In the genomic region with DNA sequence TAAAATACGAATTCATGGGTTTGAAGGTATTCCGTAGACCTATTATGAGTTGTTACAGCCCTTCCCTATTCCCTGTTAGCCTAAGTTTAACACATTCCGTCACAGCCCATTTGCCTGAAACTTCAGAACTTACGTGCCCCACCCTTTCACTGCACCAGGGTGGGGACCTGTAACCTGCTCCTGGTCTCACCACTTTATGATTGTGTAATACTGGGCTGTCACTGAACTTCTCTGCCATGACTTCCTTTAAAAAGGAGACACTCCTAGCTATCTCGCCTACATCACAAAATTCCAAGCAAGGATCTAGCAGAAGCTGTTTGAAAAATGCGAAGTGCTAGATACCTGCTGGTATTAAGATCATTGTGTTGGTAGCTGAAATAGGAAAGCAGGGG, we compare ENCODE assay signal across 1 cellular context.
TF ChIP-seq lines count a peak whose summit lies in the region.

No MANE protein-coding gene starts in this region.

TF ChIP-seq in GM23338, 12 proteins besides CTCF, POLR2A, EP300 and RAD21 (continued from another document):
- TF ChIP-seq, protein P1, sequence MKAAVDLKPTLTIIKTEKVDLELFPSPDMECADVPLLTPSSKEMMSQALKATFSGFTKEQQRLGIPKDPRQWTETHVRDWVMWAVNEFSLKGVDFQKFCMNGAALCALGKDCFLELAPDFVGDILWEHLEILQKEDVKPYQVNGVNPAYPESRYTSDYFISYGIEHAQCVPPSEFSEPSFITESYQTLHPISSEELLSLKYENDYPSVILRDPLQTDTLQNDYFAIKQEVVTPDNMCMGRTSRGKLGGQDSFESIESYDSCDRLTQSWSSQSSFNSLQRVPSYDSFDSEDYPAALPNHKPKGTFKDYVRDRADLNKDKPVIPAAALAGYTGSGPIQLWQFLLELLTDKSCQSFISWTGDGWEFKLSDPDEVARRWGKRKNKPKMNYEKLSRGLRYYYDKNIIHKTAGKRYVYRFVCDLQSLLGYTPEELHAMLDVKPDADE (IDR thresholded peaks at IDR 0.05) = no peak
- no peak for TF ChIP-seq ZNF331 (CRISPR knock-in tag; IDR thresholded peaks at IDR 0.05; ENCODE audit: low read depth)
- no peak for TF ChIP-seq EZH2phosphoT487 (IDR thresholded peaks at IDR 0.05; ENCODE audit: unreplicated experiment)
- TF ChIP-seq EZH2 (IDR thresholded peaks at IDR 0.05; ENCODE audit: low read depth, unreplicated experiment) = no peak
- no peak for TF ChIP-seq CREB1 (CRISPR knock-in tag; IDR thresholded peaks at IDR 0.05; ENCODE audit: low read depth)
- no peak for TF ChIP-seq ZNF462 (CRISPR knock-in tag; IDR thresholded peaks at IDR 0.05)
- no peak for TF ChIP-seq POLR2AphosphoS5 (IDR thresholded peaks at IDR 0.05; ENCODE audit: low read depth)
